In genomic region chr10:126504051-126504760, GRCh38 we compare ENCODE assay signal across 1 cellular context.
TF ChIP-seq lines count a peak whose summit lies in the region.

No MANE protein-coding gene starts in this region.

TF ChIP-seq in GM23338, 12 proteins besides CTCF, POLR2A, EP300 and RAD21:
- TF ChIP-seq ZNF462 (CRISPR knock-in tag; IDR thresholded peaks at IDR 0.05) (peak; percentile 14; the same call in 1 of the 2 replicates), EZH2phosphoT487 (IDR thresholded peaks at IDR 0.05; ENCODE audit: unreplicated experiment) (no peak)
